In genomic region chr6:52507557-52508260, GRCh38 we compare ENCODE assay signal across 15 cellular contexts.
DNase-seq lines count a peak whose midpoint lies in the region; ATAC-seq and TF ChIP-seq lines count a peak whose summit lies in the region.
"Had no signal": no experiment of that assay in that cellular context is flagged by ENCODE, and none has a peak within 500 bp of the region (broad histone marks: within the 10 kb centered on the region; RNA-seq: fewer than 3 reads in every experiment).

No MANE protein-coding gene starts in this region.

- H3K4me3 Mint-ChIP-seq in CD8-positive, alpha-beta memory T cell, result no peak overlapping the region
- H3K4me3 Mint-ChIP-seq: activated CD8-positive, alpha-beta T cell treated with anti-CD3 and anti-CD28 coated beads, Interleukin-2, amount 10 ng/mL, durations not matched to agents 7 days and 5 days; naive B cell had no signal

- no peak for TF ChIP-seq CTCF in left ventricle myocardium inferior (IDR thresholded peaks at IDR 0.05; ENCODE audit: borderline replicate concordance)
- TF ChIP-seq CTCF in RWPE2 (IDR thresholded peaks at IDR 0.05; ENCODE audit: poor library complexity, severe bottlenecking), result no peak
- no peak for TF ChIP-seq CTCF in fibroblast of villous mesenchyme (IDR thresholded peaks at IDR 0.05; ENCODE audit: insufficient read depth, low read depth, low read length)

- no peaks in the 10 kb centered on the region for H3K27me3 Mint-ChIP-seq in CD8-positive, alpha-beta memory T cell
- H3K27me3 Mint-ChIP-seq: naive B cell had no signal

- peaks cover 9 to 87% (median 24%) of the 10 kb centered on the region in 3 donors for H3K36me3 Mint-ChIP-seq in CD8-positive, alpha-beta memory T cell

- peaks cover 86% of the 10 kb centered on the region for H3K4me1 ChIP-seq in left ventricle myocardium inferior
- H3K4me1 ChIP-seq in RWPE2 (ENCODE audit: insufficient read depth, poor library complexity, severe bottlenecking), result peaks cover 41% of the 10 kb centered on the region
- no peaks in the 10 kb centered on the region for H3K4me1 ChIP-seq in CD8-positive, alpha-beta memory T cell (ENCODE audit: insufficient read depth, low read length)

- CTCF ChIA-PET in CD8-positive, alpha-beta memory T cell (lab: Charles Lee), result no interaction called here

- H3K27ac Mint-ChIP-seq in CD8-positive, alpha-beta memory T cell, result peak overlapping the region in 1 of 8 donors; percentile 43
- H3K27ac Mint-ChIP-seq: activated CD8-positive, alpha-beta T cell treated with anti-CD3 and anti-CD28 coated beads, Interleukin-2, amount 10 ng/mL, durations not matched to agents 7 days and 5 days had no signal

- H3K27me3 ChIP-seq in left ventricle myocardium inferior (ENCODE audit: low read depth) (no peaks in the 10 kb centered on the region), RWPE2 (ENCODE audit: insufficient read depth, poor library complexity, severe bottlenecking) (no peaks in the 10 kb centered on the region)
- H3K27me3 ChIP-seq in CD8-positive, alpha-beta memory T cell (ENCODE audit: insufficient read depth, low read length, poor library complexity, severe bottlenecking), result no peaks in the 10 kb centered on the region
- H3K27me3 ChIP-seq: colonic mucosa had no signal

- H3K9me3 Mint-ChIP-seq in CD8-positive, alpha-beta memory T cell, result no peaks in the 10 kb centered on the region
- H3K9me3 Mint-ChIP-seq: naive B cell had no signal

- ATAC-seq in Right ventricle myocardium superior (ENCODE audit: poor library complexity) (no peak), RWPE2 (ENCODE audit: low read depth) (no peak), HG03520 (IDR thresholded peaks at IDR 0.05; ENCODE audit: unreplicated experiment) (no peak)
- ATAC-seq: activated CD8-positive, alpha-beta T cell treated with anti-CD3 and anti-CD28 coated beads, Interleukin-2, amount 10 ng/mL, durations not matched to agents 7 days and 5 days had no signal

- DNase-seq in left ventricle myocardium inferior, result no peak
- DNase-seq in Right ventricle myocardium superior, result no peak
- no peak for DNase-seq in RWPE2 (ENCODE audit: low spot score)
- peak; percentile 84 for DNase-seq in fibroblast of villous mesenchyme (ENCODE audit: low read depth)
- DNase-seq in CD8-positive, alpha-beta memory T cell, result no peak
- DNase-seq in DMS114 treated with DMSO at 0.1 percent for 48 hours (lab: John Stamatoyannopoulos, UW; ENCODE audit: unreplicated experiment), result no peak
- no peak for DNase-seq in globus pallidus (ENCODE audit: low spot score)
- DNase-seq: activated CD8-positive, alpha-beta T cell treated with anti-CD3 and anti-CD28 coated beads, Interleukin-2, amount 10 ng/mL, durations not matched to agents 7 days and 5 days; activated naive CD4-positive, alpha-beta T cell treated with anti-CD3 and anti-CD28 coated beads, Interleukin-2, amount 50 U/mL, for 16 hours; colonic mucosa; foreskin melanocyte; kidney; naive B cell; NCI-H2171 had no signal

- peaks cover 0 to 13% (median 0%) of the 10 kb centered on the region in 3 donors for H3K4me1 Mint-ChIP-seq in CD8-positive, alpha-beta memory T cell

- intact Hi-C loops in left ventricle myocardium inferior (cut with micrococcal nuclease), result no loop called here
- intact Hi-C loops in Right ventricle myocardium superior (cut with DNase I), result loop anchor here (10.0 kb wide), 1 partner anchor 157 kb away; no protein-coding TSS in a partner anchor

- POLR2A ChIA-PET in CD8-positive, alpha-beta memory T cell (lab: Charles Lee), result no interaction called here

- peaks cover 47% of the 10 kb centered on the region for H3K36me3 ChIP-seq in left ventricle myocardium inferior
- peaks cover 59% of the 10 kb centered on the region for H3K36me3 ChIP-seq in RWPE2 (ENCODE audit: low read depth)
- H3K36me3 ChIP-seq in CD8-positive, alpha-beta memory T cell (ENCODE audit: insufficient read depth, low read length), result no peaks in the 10 kb centered on the region
- H3K36me3 ChIP-seq: colonic mucosa had no signal

- peak overlapping the region; percentile 93 for H3K27ac ChIP-seq in left ventricle myocardium inferior (replicated peaks)
- H3K27ac ChIP-seq in RWPE2 (ENCODE audit: poor library complexity, severe bottlenecking), result peak overlapping the region; percentile 96
- no peak overlapping the region for H3K27ac ChIP-seq in CD8-positive, alpha-beta memory T cell (ENCODE audit: low read depth, low read length)
- H3K27ac ChIP-seq: colonic mucosa had no signal

- H3K4me3 ChIP-seq in left ventricle myocardium inferior, result no peak overlapping the region
- no peak overlapping the region for H3K4me3 ChIP-seq in RWPE2 (ENCODE audit: severe bottlenecking)
- no peak overlapping the region for H3K4me3 ChIP-seq in fibroblast of villous mesenchyme (ENCODE audit: low read depth, low read length)
- H3K4me3 ChIP-seq in CD8-positive, alpha-beta memory T cell (ENCODE audit: low read length), result no peak overlapping the region
- H3K4me3 ChIP-seq: colonic mucosa had no signal

- H3K9me3 ChIP-seq in left ventricle myocardium inferior (replicated peaks) (no peaks in the 10 kb centered on the region), RWPE2 (ENCODE audit: severe bottlenecking) (no peaks in the 10 kb centered on the region)
- H3K9me3 ChIP-seq in CD8-positive, alpha-beta memory T cell (ENCODE audit: low read length), result no peaks in the 10 kb centered on the region
- H3K9me3 ChIP-seq: colonic mucosa had no signal
